ENCODE assay signal across 11 cellular contexts in the genomic region with DNA sequence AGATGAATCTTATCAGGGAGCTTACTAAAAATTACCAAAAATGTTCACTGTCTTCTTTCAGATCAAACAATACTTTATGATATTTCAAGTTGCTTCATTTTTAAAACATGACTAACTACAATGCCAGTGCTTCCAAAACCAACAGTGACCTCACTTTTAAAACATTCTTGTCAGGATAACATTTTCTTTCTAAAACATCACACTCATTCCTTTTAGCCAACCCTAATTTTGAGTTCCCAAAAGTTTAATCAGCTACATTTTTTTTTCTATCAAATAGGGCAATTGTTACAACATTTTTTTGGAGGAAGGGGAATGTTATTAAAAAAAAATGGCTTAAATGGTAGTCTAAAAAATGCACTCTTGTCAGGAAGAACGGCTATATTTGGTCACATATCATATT. TPM values are rescaled to one million over a fixed set of nuclear protein-coding genes. Genes with fewer than 3 reads are reported as not detected.
A peak's percentile ranks its signal among the peaks of the same experiment; 100 is the strongest.
DNase-seq lines count a peak whose midpoint lies in the region; ATAC-seq and TF ChIP-seq lines count a peak whose summit lies in the region.
"Had no signal": no experiment of that assay in that cellular context is flagged by ENCODE, and none has a peak within 500 bp of the region (broad histone marks: within the 10 kb centered on the region; RNA-seq: fewer than 3 reads in every experiment).

No MANE protein-coding gene starts in this region.

- ATAC-seq in HG02610 (IDR thresholded peaks at IDR 0.05; ENCODE audit: unreplicated experiment) (no peak), HG02938 (IDR thresholded peaks at IDR 0.05; ENCODE audit: unreplicated experiment) (no peak)
- ATAC-seq: activated CD8-positive, alpha-beta T cell treated with anti-CD3 and anti-CD28 coated beads for 36 hours had no signal

- peak; percentile 83 for DNase-seq in A172 (ENCODE audit: low spot score)
- DNase-seq in H4 (ENCODE audit: low spot score), result peak; percentile 29
- DNase-seq in astrocyte of the cerebellum (ENCODE audit: low read depth), result peak; percentile 58
- peak; percentile 41 for DNase-seq in hepatic stellate cell (ENCODE audit: low spot score)
- DNase-seq in cortex of kidney (lab: John Stamatoyannopoulos, UW), result no peak
- DNase-seq in NCI-H526 treated with DMSO at 0.1 percent for 48 hours (lab: John Stamatoyannopoulos, UW), result no peak
- DNase-seq: activated CD8-positive, alpha-beta T cell treated with anti-CD3 and anti-CD28 coated beads for 36 hours; SHP77 treated with DMSO at 0.1 percent for 48 hours; stimulated activated naive CD4-positive, alpha-beta T cell had no signal

- in situ Hi-C loops in astrocyte of the cerebellum (cut with HindIII; ENCODE audit: low sequenced_read_pairs), result no loop called here

- TF ChIP-seq CTCF in astrocyte of the cerebellum (IDR thresholded peaks at IDR 0.05; ENCODE audit: low read depth, low read length, missing control alignments), result no peak

- no peak overlapping the region for H3K4me3 ChIP-seq in astrocyte of the cerebellum (ENCODE audit: low read depth, low read length)

RNA-seq across cellular contexts. Expression of gene RTKN2, which starts 37.3 kb away (rescaled TPM):
- total RNA-seq in A172 (2014; rRNA removed; shearing (Covaris generic)), result 20.2 and 23.8 TPM in 2 replicates
- 7.1 and 7.3 TPM in 2 replicates for total RNA-seq in H4 (2014; rRNA removed; shearing (Covaris generic))

Comparison
In these comparisons a context has a peak if more than half of its experiments do, and no peak if none do; other contexts are left out.
1. DNase-seq: peak in A172 (single experiment), H4 (single experiment), astrocyte of the cerebellum (single experiment) and hepatic stellate cell (single experiment); none in cortex of kidney (single experiment) and NCI-H526 treated with DMSO at 0.1 percent for 48 hours (single experiment).